In genomic region chr4:3372933-3373465, GRCh38 we compare ENCODE assay signal across 8 cellular contexts.
DNase-seq lines count a peak whose midpoint lies in the region; ATAC-seq and TF ChIP-seq lines count a peak whose summit lies in the region.

No MANE protein-coding gene starts in this region.

- CTCF ChIA-PET in GM10248 (lab: Yijun Ruan, JAX): interaction anchor here (0.6 to 0.9 kb wide), 2 partner anchors 19 to 550 kb away, joined by 3 read pairs; no protein-coding TSS in a partner anchor
- CTCF ChIA-PET in naive thymus-derived CD4-positive, alpha-beta T cell (lab: Charles Lee): no interaction called here

- H3K9me3 ChIP-seq in naive thymus-derived CD4-positive, alpha-beta T cell (ENCODE audit: control insufficient read depth in 2 of 3, low read length in 3 of 3): no peaks in the 10 kb centered on the region

- peak overlapping the region in 4 of 10 donors; percentile 27 to 64 (median 38) for H3K4me3 Mint-ChIP-seq in naive thymus-derived CD4-positive, alpha-beta T cell
- H3K4me3 Mint-ChIP-seq in chondrocyte (ENCODE audit: unreplicated experiment): no peak overlapping the region

- peaks cover 9 to 41% (median 16%) of the 10 kb centered on the region in 5 donors for H3K27me3 Mint-ChIP-seq in naive thymus-derived CD4-positive, alpha-beta T cell
- no peaks in the 10 kb centered on the region for H3K27me3 Mint-ChIP-seq in chondrocyte (ENCODE audit: low read depth)

- intact Hi-C loops in naive thymus-derived CD4-positive, alpha-beta T cell (cut with micrococcal nuclease): no loop called here

- H3K27ac Mint-ChIP-seq in naive thymus-derived CD4-positive, alpha-beta T cell: peak overlapping the region in 1 of 9 donors; percentile 48
- no peak overlapping the region for H3K27ac Mint-ChIP-seq in chondrocyte (ENCODE audit: unreplicated experiment)

- H3K36me3 Mint-ChIP-seq in naive thymus-derived CD4-positive, alpha-beta T cell: peaks cover 0 to 20% (median 4%) of the 10 kb centered on the region in 5 donors
- H3K36me3 Mint-ChIP-seq in chondrocyte (ENCODE audit: low read depth): peaks cover under 1% of the 10 kb centered on the region

- H3K4me1 Mint-ChIP-seq in naive thymus-derived CD4-positive, alpha-beta T cell: peaks cover 12 to 52% (median 38%) of the 10 kb centered on the region in 7 donors
- peaks cover 54% of the 10 kb centered on the region for H3K4me1 Mint-ChIP-seq in chondrocyte (ENCODE audit: low read depth)

- DNase-seq in GM10248 (ENCODE audit: extremely low spot score) (peak; percentile 71), astrocyte of the spinal cord (ENCODE audit: low read depth, low spot score) (peak; percentile 5), chondrocyte (ENCODE audit: low spot score) (no peak), GM13977 (ENCODE audit: low spot score) (no peak)
- DNase-seq in naive thymus-derived CD4-positive, alpha-beta T cell: peak in 1 of 9 donors; percentile 22

- peaks cover 0 to 2% (median 0%) of the 10 kb centered on the region in 11 donors for H3K9me3 Mint-ChIP-seq in naive thymus-derived CD4-positive, alpha-beta T cell
- H3K9me3 Mint-ChIP-seq in chondrocyte (ENCODE audit: low read depth): no peaks in the 10 kb centered on the region

- TF ChIP-seq CTCF in GM10248 (IDR thresholded peaks at IDR 0.05; ENCODE audit: control extremely low read depth, extremely low read depth, low read depth, missing control alignments): no peak
- no peak for TF ChIP-seq CTCF in astrocyte of the spinal cord (IDR thresholded peaks at IDR 0.05; ENCODE audit: low read depth, low read length)
- no peak for TF ChIP-seq CTCF in chondrocyte (IDR thresholded peaks at IDR 0.05)
- TF ChIP-seq CTCF in GM13977 (IDR thresholded peaks at IDR 0.05; ENCODE audit: extremely low read depth, insufficient read depth, missing control alignments): no peak

- in situ Hi-C loops in astrocyte of the spinal cord (cut with HindIII; ENCODE audit: low sequenced_read_pairs) (no loop called here), GM13977 (cut with MboI; ENCODE audit: low pct_unique_long_range_greater_than_20kb, low sequenced_read_pairs, unreplicated experiment) (no loop called here)

- H3K36me3 ChIP-seq in naive thymus-derived CD4-positive, alpha-beta T cell (ENCODE audit: control insufficient read depth in 2 of 3, insufficient read depth in 3 of 3, low read length in 3 of 3): no peaks in the 10 kb centered on the region

- no peak overlapping the region for H3K27ac ChIP-seq in naive thymus-derived CD4-positive, alpha-beta T cell (ENCODE audit: low read depth, low read length)

- no peak overlapping the region for H3K4me3 ChIP-seq in astrocyte of the spinal cord (ENCODE audit: low read depth, low read length)
- H3K4me3 ChIP-seq in naive thymus-derived CD4-positive, alpha-beta T cell (ENCODE audit: low read length): no peak overlapping the region

- peaks cover 11 to 36% of the 10 kb centered on the region in 2 donors for H3K4me1 ChIP-seq in naive thymus-derived CD4-positive, alpha-beta T cell (ENCODE audit: control insufficient read depth in 2 of 2, insufficient read depth in 2 of 2, low read length in 2 of 2)

- POLR2A ChIA-PET in GM10248 (lab: Yijun Ruan, JAX): no interaction called here
- POLR2A ChIA-PET in naive thymus-derived CD4-positive, alpha-beta T cell (lab: Charles Lee): no interaction called here

- H3K27me3 ChIP-seq in naive thymus-derived CD4-positive, alpha-beta T cell (ENCODE audit: control insufficient read depth in 2 of 2, insufficient read depth in 2 of 2, low read length in 2 of 2): no peaks in the 10 kb centered on the region

- ATAC-seq in HG03175 (IDR thresholded peaks at IDR 0.05; ENCODE audit: unreplicated experiment): peak; percentile 82
- peak; percentile 85 for ATAC-seq in naive thymus-derived CD4-positive, alpha-beta T cell
- no peak for ATAC-seq in SK-N-SH treated with all-trans-retinoic acid at 6 μM for 48 hours
- no peak for ATAC-seq in GM19455 (IDR thresholded peaks at IDR 0.05; ENCODE audit: unreplicated experiment)

TF ChIP-seq in SK-N-SH treated with all-trans-retinoic acid at 6 μM for 48 hours, 23 proteins besides CTCF, POLR2A, EP300 and RAD21:
- TF ChIP-seq CSRNP3 (CRISPR knock-in tag; IDR thresholded peaks at IDR 0.05): no peak
- no peak for TF ChIP-seq TOX (CRISPR knock-in tag; IDR thresholded peaks at IDR 0.05; ENCODE audit: borderline replicate concordance)
- TF ChIP-seq ISL1 (CRISPR knock-in tag; IDR thresholded peaks at IDR 0.05): no peak
- no peak for TF ChIP-seq TSHZ2 (CRISPR knock-in tag; IDR thresholded peaks at IDR 0.05)
- TF ChIP-seq GLIS3 (CRISPR knock-in tag; IDR thresholded peaks at IDR 0.05): no peak
- TF ChIP-seq CSDC2 (CRISPR knock-in tag; IDR thresholded peaks at IDR 0.05): no peak
- TF ChIP-seq ZNF70 (CRISPR knock-in tag; IDR thresholded peaks at IDR 0.05): no peak
- no peak for TF ChIP-seq PPARA (CRISPR knock-in tag; IDR thresholded peaks at IDR 0.05; ENCODE audit: borderline replicate concordance)
- TF ChIP-seq SNAI2 (CRISPR knock-in tag; IDR thresholded peaks at IDR 0.05): no peak
- no peak for TF ChIP-seq PATZ1 (CRISPR knock-in tag; IDR thresholded peaks at IDR 0.05; ENCODE audit: borderline replicate concordance)
- no peak for TF ChIP-seq OSR1 (CRISPR knock-in tag; IDR thresholded peaks at IDR 0.05)

Comparison
In these comparisons a context has a peak if more than half of its experiments do, and no peak if none do; other contexts are left out.
1. DNase-seq: peak in GM10248 (single experiment) and astrocyte of the spinal cord (single experiment); none in chondrocyte (single experiment) and GM13977 (single experiment).
2. ATAC-seq: peak in HG03175 (single experiment) and naive thymus-derived CD4-positive, alpha-beta T cell (single experiment); none in SK-N-SH treated with all-trans-retinoic acid at 6 μM for 48 hours (single experiment) and GM19455 (single experiment).